13 cellular contexts compared by ENCODE assay signal in the genomic region with DNA sequence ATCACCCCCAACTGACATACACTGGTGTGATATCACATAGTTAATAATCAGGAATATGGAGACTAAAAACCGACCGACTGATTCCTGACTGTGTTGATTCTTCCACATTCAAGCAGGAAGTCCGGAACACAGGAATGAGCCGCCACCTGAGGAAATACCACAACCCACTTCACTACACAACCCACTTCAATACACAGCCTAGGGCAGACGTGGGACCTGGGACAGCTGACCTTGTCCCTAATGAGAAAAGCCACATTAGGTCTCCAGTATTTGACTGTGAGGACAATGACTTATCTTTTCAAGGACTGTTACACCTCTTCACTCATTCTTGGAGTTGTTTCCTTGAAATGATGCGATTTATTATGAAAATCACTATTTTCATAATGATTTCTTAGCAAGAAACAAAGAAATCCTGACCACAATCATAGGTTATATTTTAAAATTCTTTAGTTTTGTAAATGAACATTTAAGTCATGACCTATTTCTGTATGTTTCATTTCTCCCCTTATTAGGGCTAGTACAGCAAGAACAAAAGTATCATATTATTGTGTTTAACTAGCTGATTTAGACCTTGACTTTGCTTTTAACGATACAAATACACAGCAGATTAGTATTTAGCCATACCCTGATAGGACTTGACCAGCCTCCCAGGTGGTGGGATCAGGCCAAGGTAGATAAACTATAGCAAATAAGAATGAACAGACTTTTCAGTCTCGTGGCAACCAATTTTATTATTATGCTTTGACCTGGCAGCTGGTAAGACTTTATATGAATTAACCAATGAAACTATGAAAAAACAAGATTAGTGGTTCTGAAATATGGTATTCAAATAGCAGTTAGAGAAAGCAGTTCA. TPM values are rescaled to one million over a fixed set of nuclear protein-coding genes. Genes with fewer than 3 reads are reported as not detected.
DNase-seq lines count a peak whose midpoint lies in the region; ATAC-seq, FAIRE-seq and TF ChIP-seq lines count a peak whose summit lies in the region.
"Had no signal": no experiment of that assay in that cellular context is flagged by ENCODE, and none has a peak within 500 bp of the region (broad histone marks: within the 10 kb centered on the region; RNA-seq: fewer than 3 reads in every experiment).

No MANE protein-coding gene starts in this region.

- no peaks in the 10 kb centered on the region for H3K9me3 Mint-ChIP-seq in CD4-positive, alpha-beta T cell
- no peaks in the 10 kb centered on the region for H3K9me3 Mint-ChIP-seq in natural killer cell treated with Interleukin-12 subunit alpha and Interleukin-12 subunit beta and Interleukin-15 and Interleukin-18, amount 100 ng/mL, for 72 hours

- POLR2A ChIA-PET in CD4-positive, alpha-beta T cell (lab: Charles Lee) = interaction anchor here (0.5 to 3.0 kb wide), 2 partner anchors 16 to 36 kb away, joined by 4 to 12 read pairs; no protein-coding TSS in a partner anchor
- POLR2A ChIA-PET in K562 (lab: Yijun Ruan, JAX) = no interaction called here

- BruUV-seq in K562 (replicated peaks; lab: Mats Ljungman, UMichigan) = no TSS peak

- H3K36me3 Mint-ChIP-seq in CD4-positive, alpha-beta T cell (ENCODE audit: low read depth) = peaks cover under 1% of the 10 kb centered on the region
- peaks cover 35% of the 10 kb centered on the region for H3K36me3 Mint-ChIP-seq in natural killer cell treated with Interleukin-12 subunit alpha and Interleukin-12 subunit beta and Interleukin-15 and Interleukin-18, amount 100 ng/mL, for 72 hours

- no peaks in the 10 kb centered on the region for H3K9me2 ChIP-seq in MM.1S (replicated peaks; ENCODE audit: insufficient read depth, low read length)

- CTCF ChIA-PET in CD4-positive, alpha-beta T cell (lab: Charles Lee) = no interaction called here
- CTCF ChIA-PET in K562 (lab: Yijun Ruan, JAX; ENCODE audit: low intra/inter-chr PET ratio) = no interaction called here

- no peaks in the 10 kb centered on the region for H3K36me3 ChIP-seq in MM.1S (replicated peaks; ENCODE audit: insufficient read depth, low read length)
- peaks cover 33% of the 10 kb centered on the region for H3K36me3 ChIP-seq in K562 (ENCODE audit: control insufficient read depth, insufficient read depth, low read length)
- H3K36me3 ChIP-seq: BLaER1 had no signal

- H3K27ac ChIP-seq in CD4-positive, alpha-beta T cell (ENCODE audit: low read depth, low read length) = peak overlapping the region; percentile 55
- H3K27ac ChIP-seq in MM.1S (ENCODE audit: low read length) (peak overlapping the region; percentile 94; the same call in 1 of the 2 replicates), K562 (ENCODE audit: extremely low read depth, low read depth, low read length) (peak overlapping the region; percentile 80; the same call in 2 of the 3 replicates)
- H3K27ac ChIP-seq: BLaER1 had no signal

- H3K27ac Mint-ChIP-seq in CD4-positive, alpha-beta T cell = peak overlapping the region; percentile 94
- H3K27ac Mint-ChIP-seq in natural killer cell treated with Interleukin-12 subunit alpha and Interleukin-12 subunit beta and Interleukin-15 and Interleukin-18, amount 100 ng/mL, for 72 hours = peak overlapping the region; percentile 97 to 99

- H3K27me3 ChIP-seq in CD4-positive, alpha-beta T cell (ENCODE audit: control insufficient read depth, insufficient read depth, low read length) = no peaks in the 10 kb centered on the region
- H3K27me3 ChIP-seq in MM.1S (replicated peaks; ENCODE audit: insufficient read depth, low read length) (no peaks in the 10 kb centered on the region), K562 (ENCODE audit: control insufficient read depth in 2 of 2, insufficient read depth in 2 of 2, low read length in 2 of 2) (no peaks in the 10 kb centered on the region)
- H3K27me3 ChIP-seq: BLaER1 had no signal

- no peak for TF ChIP-seq EP300 in K562 (IDR thresholded peaks at IDR 0.05; ENCODE audit: low read length)

- peak; percentile 19 for FAIRE-seq in K562 (lab: Jason Lieb, UNC)

- no peaks in the 10 kb centered on the region for H3K9me3 ChIP-seq in CD4-positive, alpha-beta T cell (ENCODE audit: control insufficient read depth, low read length)
- H3K9me3 ChIP-seq in MM.1S (replicated peaks; ENCODE audit: insufficient read depth, low read length) (no peaks in the 10 kb centered on the region), K562 (replicated peaks; ENCODE audit: control insufficient read depth, insufficient read depth, low read depth, low read length) (no peaks in the 10 kb centered on the region)
- H3K9me3 ChIP-seq: BLaER1 had no signal

- H2AFZ ChIP-seq in MM.1S (ENCODE audit: low read length) (no peak overlapping the region), K562 (ENCODE audit: low read depth, low read length) (no peak overlapping the region; the same call in 1 of the 2 replicates)

- no peak for TF ChIP-seq CTCF in CD4-positive, alpha-beta T cell (IDR thresholded peaks at IDR 0.05)
- no peak for TF ChIP-seq CTCF in MM.1S (IDR thresholded peaks at IDR 0.05; ENCODE audit: low read length)
- no peak for TF ChIP-seq CTCF in K562 (IDR thresholded peaks at IDR 0.05 in 2 of 3, conservative IDR thresholded peaks at IDR 0.05 in 1 of 3; ENCODE audit: insufficient read depth in 2 of 3, low read depth in 1 of 3, low read length in 3 of 3)

- TF ChIP-seq RAD21 in K562 (CRISPR knock-in tag; conservative IDR thresholded peaks at IDR 0.05 in 1 of 2, IDR thresholded peaks at IDR 0.05 in 1 of 2) = no peak

- H3K4me3 Mint-ChIP-seq in CD4-positive, alpha-beta T cell = no peak overlapping the region
- H3K4me3 Mint-ChIP-seq in natural killer cell treated with Interleukin-12 subunit alpha and Interleukin-12 subunit beta and Interleukin-15 and Interleukin-18, amount 100 ng/mL, for 72 hours = peak overlapping the region; percentile 84

- intact Hi-C loops in CD4-positive, alpha-beta T cell (cut with DNase I, micrococcal nuclease) = no loop called here
- intact Hi-C loops in K562 (cut with micrococcal nuclease) = no loop called here

- peaks cover 42% of the 10 kb centered on the region for H3F3A ChIP-seq in MM.1S (ENCODE audit: insufficient read depth, low read length)

- H3K9me1 ChIP-seq in K562 (ENCODE audit: control insufficient read depth, insufficient read depth, low read length) = peaks cover 4% of the 10 kb centered on the region

- DNase-seq in CD4-positive, alpha-beta T cell = no peak
- DNase-seq in MM.1S (no peak), K562 (ENCODE audit: extremely low read depth in 1 of 4, low spot score in 3 of 4) (no peak), retina (no peak), NCI-H345 treated with DMSO at 0.1 percent for 48 hours (lab: John Stamatoyannopoulos, UW; ENCODE audit: unreplicated experiment) (no peak)
- DNase-seq in natural killer cell treated with Interleukin-12 subunit alpha and Interleukin-12 subunit beta and Interleukin-15 and Interleukin-18, amount 100 ng/mL, for 72 hours (ENCODE audit: low spot score) = no peak
- DNase-seq: effector CD4-positive, alpha-beta T cell; NCI-H1436 treated with DMSO at 0.1 percent for 48 hours; NCI-H526 treated with DMSO at 0.1 percent for 48 hours; stimulated activated CD4-positive, alpha-beta T cell treated with anti-CD3 and anti-CD28 coated beads, Interleukin-2, amount 100 ng/mL, for 24 hours had no signal

- H3K9ac ChIP-seq in MM.1S (ENCODE audit: low read length) (no peak overlapping the region), K562 (ENCODE audit: insufficient read depth in 1 of 2, low read depth in 2 of 2, low read length in 2 of 2) (peak overlapping the region in 1 of 2 experiments; percentile 34; a peak in 2 of 4 replicates)
- H3K9ac ChIP-seq: BLaER1 had no signal

- H3K4me3 ChIP-seq in MM.1S (ENCODE audit: low read length) = no peak overlapping the region
- no peak overlapping the region for H3K4me3 ChIP-seq in K562
- H3K4me3 ChIP-seq: BLaER1 had no signal

- H3K4me1 ChIP-seq in MM.1S (ENCODE audit: low read length) (peaks cover 62% of the 10 kb centered on the region), K562 (replicated peaks in 1 of 2; ENCODE audit: control insufficient read depth in 2 of 2, insufficient read depth in 2 of 2, low read length in 2 of 2) (peaks cover 25 to 72% of the 10 kb centered on the region in 2 experiments)

- H3K27me3 Mint-ChIP-seq in CD4-positive, alpha-beta T cell = no peaks in the 10 kb centered on the region
- H3K27me3 Mint-ChIP-seq in natural killer cell treated with Interleukin-12 subunit alpha and Interleukin-12 subunit beta and Interleukin-15 and Interleukin-18, amount 100 ng/mL, for 72 hours = no peaks in the 10 kb centered on the region

- peaks cover 96% of the 10 kb centered on the region for H3K4me1 Mint-ChIP-seq in CD4-positive, alpha-beta T cell (ENCODE audit: low read depth)
- H3K4me1 Mint-ChIP-seq in natural killer cell treated with Interleukin-12 subunit alpha and Interleukin-12 subunit beta and Interleukin-15 and Interleukin-18, amount 100 ng/mL, for 72 hours (ENCODE audit: low read depth in 2 of 2) = peaks cover 89 to 95% of the 10 kb centered on the region in 2 donors

- no peak for TF ChIP-seq POLR2A in K562 (conservative IDR thresholded peaks at IDR 0.05)

- peaks cover 82% of the 10 kb centered on the region for H3K79me2 ChIP-seq in MM.1S (ENCODE audit: low read length)
- peaks cover 94% of the 10 kb centered on the region for H3K79me2 ChIP-seq in K562 (ENCODE audit: control insufficient read depth, insufficient read depth, low read length)

- no peak for ATAC-seq in CD4-positive, alpha-beta T cell (ENCODE audit: poor library complexity)
- ATAC-seq in K562 = no peak
- ATAC-seq in natural killer cell treated with Interleukin-12 subunit alpha and Interleukin-12 subunit beta and Interleukin-15 and Interleukin-18, amount 100 ng/mL, for 72 hours = peak in 1 of 2 donors; percentile 51
- ATAC-seq in HG02763 (IDR thresholded peaks at IDR 0.05; ENCODE audit: unreplicated experiment) = no peak
- no peak for ATAC-seq in GM19324 (IDR thresholded peaks at IDR 0.05; ENCODE audit: low FRiP score, unreplicated experiment)

- H4K20me1 ChIP-seq in MM.1S (ENCODE audit: insufficient read depth, low read length) (no peaks in the 10 kb centered on the region), K562 (replicated peaks; ENCODE audit: control insufficient read depth, insufficient read depth, low read length) (peaks cover 10% of the 10 kb centered on the region; the same call in 1 of the 2 replicates)
- H4K20me1 ChIP-seq: BLaER1 had no signal

- WGBS in K562 (ENCODE audit: insufficient coverage, low coverage, missing lambda C conversion rate) = 55% methylated on average over 8 of the region's 8 CpGs

- H3K4me2 ChIP-seq in MM.1S (ENCODE audit: low read depth, low read length) (peak overlapping the region; percentile 49; the same call in 1 of the 2 replicates), K562 (ENCODE audit: insufficient read depth, low read length) (peak overlapping the region; percentile 72)
- H3K4me2 ChIP-seq: BLaER1 had no signal

- in situ Hi-C loops in K562 (cut with MboI) = loop anchor here (5.0 kb wide), 1 partner anchor 41 kb away; no protein-coding TSS in a partner anchor

RNA-seq across cellular contexts. Expression of gene RAB27A, which starts 6.1 kb away (rescaled TPM):
- 1 to 10 TPM; 9.0 TPM for total RNA-seq in CD4-positive, alpha-beta T cell
- 30.2 and 106 TPM in 2 replicates for total RNA-seq in K562 (2011; cell fraction: chromatin; rRNA removed; ENCODE audit: low replicate concordance)
- 15.7 and 21.6 TPM in 2 replicates for total RNA-seq in K562 (2011; cell fraction: nucleolus; rRNA removed)
- 67.8 and 109 TPM in 2 replicates for total RNA-seq in K562 (2011; cell fraction: nucleoplasm; rRNA removed)
- total RNA-seq in K562 (2014; rRNA removed) (44.7 and 46.7 TPM in 2 replicates), K562 (2014; rRNA removed; fragmentation: Illumina TruSeq; extraction: Trizol) (80.4 and 103 TPM in 2 replicates), K562 (2015; rRNA removed; fragmentation: Illumina TruSeq; extraction: Trizol) (31.4 and 31.5 TPM in 2 replicates), K562 (2021) (85.9 and 90.2 TPM in 2 replicates)
- polyA plus RNA-seq in K562 (2011; rRNA removed) (145 and 171 TPM in 2 replicates), K562 (2014; fragmentation: Illumina TruSeq; extraction: Trizol) (128 TPM in 2 replicates), K562 (2014; fragmentation: Nextera tagmentation; extraction: Ambion mirVana) (10 to 100 TPM; 55.1 to 59.3 TPM), K562 (2014; rRNA removed) (113 and 118 TPM in 2 replicates)
- polyA plus RNA-seq in K562 (2011; cell fraction: cytosol; rRNA removed) = 37.8 and 101 TPM in 2 replicates
- 27.7 and 51.9 TPM in 2 replicates for polyA plus RNA-seq in K562 (2011; cell fraction: nucleus; rRNA removed)
- polyA plus RNA-seq in K562 (2012) = 57.6 and 84.6 TPM in 2 replicates
- 142 and 170 TPM in 2 replicates for polyA minus RNA-seq in K562 (2011; rRNA and poly(A)+ RNA removed)
- polyA minus RNA-seq in K562 (2011; cell fraction: cytosol; rRNA and poly(A)+ RNA removed) = 39.3 and 46.7 TPM in 2 replicates
- polyA minus RNA-seq in K562 (2011; cell fraction: nucleus; rRNA and poly(A)+ RNA removed) = 15.1 and 33.4 TPM in 2 replicates
- total RNA-seq in natural killer cell treated with Interleukin-12 subunit alpha and Interleukin-12 subunit beta and Interleukin-15 and Interleukin-18, amount 100 ng/mL, for 72 hours = 100 to 1,000 TPM; 136 to 243 TPM

RNA-seq across cellular contexts. Expression of gene PIGBOS1, which starts 35.4 kb away (rescaled TPM):
- 10 to 100 TPM in 1 of 2 experiments, 1 to 10 TPM in 1; 6.2 to 10.1 TPM for total RNA-seq in CD4-positive, alpha-beta T cell
- total RNA-seq in K562 (2011; cell fraction: chromatin; rRNA removed; ENCODE audit: low replicate concordance) = 26.3 and 32.2 TPM in 2 replicates
- 27.1 and 33.7 TPM in 2 replicates for total RNA-seq in K562 (2011; cell fraction: nucleolus; rRNA removed)
- 30.8 and 33.2 TPM in 2 replicates for total RNA-seq in K562 (2011; cell fraction: nucleoplasm; rRNA removed)
- total RNA-seq in K562 (2014; rRNA removed) = 25.8 and 30.1 TPM in 2 replicates
- total RNA-seq in K562 (2014; rRNA removed; fragmentation: Illumina TruSeq; extraction: Trizol) = 41.7 and 47.8 TPM in 2 replicates
- total RNA-seq in K562 (2015; rRNA removed; fragmentation: Illumina TruSeq; extraction: Trizol) = 50.0 and 51.3 TPM in 2 replicates
- 22.8 and 25.2 TPM in 2 replicates for total RNA-seq in K562 (2021)
- polyA plus RNA-seq in K562 (2011; rRNA removed) = 21.0 and 33.2 TPM in 2 replicates
- 22.3 and 33.0 TPM in 2 replicates for polyA plus RNA-seq in K562 (2011; cell fraction: cytosol; rRNA removed)
- polyA plus RNA-seq in K562 (2011; cell fraction: nucleus; rRNA removed) = 5.2 and 8.8 TPM in 2 replicates
- 39.0 and 39.5 TPM in 2 replicates for polyA plus RNA-seq in K562 (2012)
- 37.4 and 41.4 TPM in 2 replicates for polyA plus RNA-seq in K562 (2014; fragmentation: Illumina TruSeq; extraction: Trizol)
- polyA plus RNA-seq in K562 (2014; fragmentation: Nextera tagmentation; extraction: Ambion mirVana) = 10 to 100 TPM; 70.4 to 76.2 TPM
- polyA plus RNA-seq in K562 (2014; rRNA removed) = 46.0 and 46.5 TPM in 2 replicates
- 7.0 and 7.4 TPM in 2 replicates for polyA minus RNA-seq in K562 (2011; rRNA and poly(A)+ RNA removed)
- 4.7 and 6.5 TPM in 2 replicates for polyA minus RNA-seq in K562 (2011; cell fraction: cytosol; rRNA and poly(A)+ RNA removed)
- polyA minus RNA-seq in K562 (2011; cell fraction: nucleus; rRNA and poly(A)+ RNA removed) = 6.7 and 21.1 TPM in 2 replicates
- 10 to 100 TPM; 13.2 to 13.3 TPM for total RNA-seq in natural killer cell treated with Interleukin-12 subunit alpha and Interleukin-12 subunit beta and Interleukin-15 and Interleukin-18, amount 100 ng/mL, for 72 hours

RNA-seq across cellular contexts. Expression of gene PIGB, which starts 35.5 kb away (rescaled TPM):
- total RNA-seq in CD4-positive, alpha-beta T cell = 10 to 100 TPM; 21.5 to 21.6 TPM
- total RNA-seq in K562 (2011; cell fraction: chromatin; rRNA removed; ENCODE audit: low replicate concordance) = 28.2 and 49.6 TPM in 2 replicates
- total RNA-seq in K562 (2011; cell fraction: nucleolus; rRNA removed) = 20.2 and 21.6 TPM in 2 replicates
- 40.3 and 47.6 TPM in 2 replicates for total RNA-seq in K562 (2011; cell fraction: nucleoplasm; rRNA removed)
- total RNA-seq in K562 (2014; rRNA removed) = 9.9 and 13.3 TPM in 2 replicates
- 18.2 and 24.4 TPM in 2 replicates for total RNA-seq in K562 (2014; rRNA removed; fragmentation: Illumina TruSeq; extraction: Trizol)
- total RNA-seq in K562 (2015; rRNA removed; fragmentation: Illumina TruSeq; extraction: Trizol) = 18.2 and 20.2 TPM in 2 replicates
- total RNA-seq in K562 (2021) = 12.8 and 14.4 TPM in 2 replicates
- 25.3 and 32.3 TPM in 2 replicates for polyA plus RNA-seq in K562 (2011; rRNA removed)
- polyA plus RNA-seq in K562 (2011; cell fraction: cytosol; rRNA removed) = 10.9 and 18.3 TPM in 2 replicates
- polyA plus RNA-seq in K562 (2011; cell fraction: nucleus; rRNA removed) = 15.3 and 23.2 TPM in 2 replicates
- 8.4 and 12.3 TPM in 2 replicates for polyA plus RNA-seq in K562 (2012)
- 14.1 and 15.2 TPM in 2 replicates for polyA plus RNA-seq in K562 (2014; fragmentation: Illumina TruSeq; extraction: Trizol)
- polyA plus RNA-seq in K562 (2014; fragmentation: Nextera tagmentation; extraction: Ambion mirVana) = 10 to 100 TPM; 21.0 to 24.4 TPM
- 12.5 and 15.0 TPM in 2 replicates for polyA plus RNA-seq in K562 (2014; rRNA removed)
- polyA minus RNA-seq in K562 (2011; rRNA and poly(A)+ RNA removed) = 20.1 and 24.1 TPM in 2 replicates
- polyA minus RNA-seq in K562 (2011; cell fraction: cytosol; rRNA and poly(A)+ RNA removed) = 5.9 and 11.3 TPM in 2 replicates
- polyA minus RNA-seq in K562 (2011; cell fraction: nucleus; rRNA and poly(A)+ RNA removed) = 16.3 and 24.3 TPM in 2 replicates
- total RNA-seq in natural killer cell treated with Interleukin-12 subunit alpha and Interleukin-12 subunit beta and Interleukin-15 and Interleukin-18, amount 100 ng/mL, for 72 hours = 10 to 100 TPM; 18.4 to 27.5 TPM
